Comparison of ENCODE assay signal across 9 cellular contexts in the genomic region with DNA sequence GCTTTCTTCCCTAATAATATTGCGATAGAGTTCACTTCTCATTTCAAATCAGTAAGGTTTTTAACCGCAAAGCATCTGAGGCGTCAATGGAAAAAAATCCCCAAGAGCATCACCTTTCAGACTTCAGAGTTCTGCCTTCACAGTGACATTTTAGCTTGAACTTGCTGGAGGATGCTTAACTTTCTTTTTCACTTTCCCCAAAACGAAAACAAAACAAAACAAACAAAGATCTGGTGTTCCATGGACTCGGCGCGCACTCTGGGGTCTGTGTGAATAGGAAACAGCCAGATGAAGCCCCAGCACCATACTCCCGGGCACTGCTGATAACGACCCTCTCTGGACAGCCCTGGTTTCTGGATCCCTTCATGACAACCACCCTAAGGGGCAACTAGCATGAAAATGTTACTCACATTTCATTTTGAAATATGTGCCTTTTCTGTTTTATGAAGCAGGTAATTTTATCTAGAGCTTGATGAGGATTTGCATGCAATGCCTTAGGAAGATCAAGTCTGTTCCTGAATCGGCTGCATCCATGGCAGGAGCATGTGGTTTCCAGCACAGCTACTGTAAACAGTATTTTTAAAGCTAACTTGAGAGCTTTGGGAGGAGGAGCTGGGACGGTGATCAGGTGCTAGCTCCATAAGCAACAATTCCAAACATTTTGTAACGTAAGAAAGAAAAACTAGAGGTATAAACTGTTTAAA. TPM values are rescaled to one million over a fixed set of nuclear protein-coding genes. Genes with fewer than 3 reads are reported as not detected.
DNase-seq lines count a peak whose midpoint lies in the region; ATAC-seq and TF ChIP-seq lines count a peak whose summit lies in the region.
"Had no signal": no experiment of that assay in that cellular context is flagged by ENCODE, and none has a peak within 500 bp of the region (broad histone marks: within the 10 kb centered on the region; RNA-seq: fewer than 3 reads in every experiment).

No MANE protein-coding gene starts in this region.

- no peaks in the 10 kb centered on the region for H3K4me1 ChIP-seq in breast epithelium
- H3K4me1 ChIP-seq in OCI-LY3 (ENCODE audit: low read length) = peaks cover 21% of the 10 kb centered on the region

- H3K27ac ChIP-seq in breast epithelium (peak overlapping the region in 1 of 2 donors; percentile 55), OCI-LY3 (ENCODE audit: low read length) (peak overlapping the region; percentile 50)

- no peaks in the 10 kb centered on the region for H3K27me3 Mint-ChIP-seq in MCF 10A (ENCODE audit: insufficient read depth, unreplicated experiment)
- H3K27me3 Mint-ChIP-seq in stimulated activated naive CD8-positive, alpha-beta T cell treated with anti-CD3 and anti-CD28 coated beads, Interleukin-15, amount 100 ng/mL, for 72 hours = no peaks in the 10 kb centered on the region

- peak overlapping the region; percentile 86 for H3K4me2 ChIP-seq in OCI-LY3 (ENCODE audit: low read length)

- POLR2A ChIA-PET in MCF 10A (lab: Yijun Ruan, JAX) = interaction anchor here (1.1 to 3.1 kb wide), 3 partner anchors 15 to 85 kb away, joined by 3 to 12 read pairs (median 4); a partner anchor contains a TSS

- CTCF ChIA-PET in MCF 10A (lab: Yijun Ruan, JAX) = interaction anchor here (0.5 to 0.7 kb wide), 2 partner anchors 199 to 1101 kb away, joined by 3 read pairs; no protein-coding TSS in a partner anchor

- no peak for TF ChIP-seq POLR2A in breast epithelium (IDR thresholded peaks at IDR 0.05)

- H2AFZ ChIP-seq in OCI-LY3 (ENCODE audit: low read depth, low read length) = peak overlapping the region; percentile 43; the same call in 1 of the 2 replicates

- BruUV-seq in MCF 10A (replicated peaks; lab: Mats Ljungman, UMichigan) = no TSS peak

- no peaks in the 10 kb centered on the region for H3K9me3 ChIP-seq in breast epithelium
- no peaks in the 10 kb centered on the region for H3K9me3 ChIP-seq in OCI-LY3 (ENCODE audit: insufficient read depth, low read length)

- DNase-seq in MCF 10A (ENCODE audit: unreplicated experiment) (no peak), breast epithelium (ENCODE audit: low spot score in 2 of 2) (no peak), epithelial cell of proximal tubule (ENCODE audit: low read depth) (no peak), NCI-H774 (lab: John Stamatoyannopoulos, UW) (no peak), NOMO-1 (lab: John Stamatoyannopoulos, UW; ENCODE audit: unreplicated experiment in 2 of 2) (no peak)
- DNase-seq in stimulated activated naive CD8-positive, alpha-beta T cell treated with anti-CD3 and anti-CD28 coated beads, Interleukin-15, amount 100 ng/mL, for 72 hours = no peak

- peaks cover 60% of the 10 kb centered on the region for H3K36me3 Mint-ChIP-seq in MCF 10A (ENCODE audit: insufficient read depth, unreplicated experiment)

- H4K20me1 ChIP-seq in OCI-LY3 (ENCODE audit: insufficient read depth, low read length) = no peaks in the 10 kb centered on the region

- TF ChIP-seq CTCF in MCF 10A (IDR thresholded peaks at IDR 0.05; ENCODE audit: unreplicated experiment) (no peak), breast epithelium (IDR thresholded peaks at IDR 0.05) (no peak), OCI-LY3 (IDR thresholded peaks at IDR 0.05; ENCODE audit: low read depth, low read length) (no peak), epithelial cell of proximal tubule (conservative IDR thresholded peaks at IDR 0.05; ENCODE audit: low read depth, low read length) (no peak)

- no peak for ATAC-seq in stimulated activated naive CD8-positive, alpha-beta T cell treated with anti-CD3 and anti-CD28 coated beads, Interleukin-15, amount 100 ng/mL, for 72 hours
- ATAC-seq in GM21528 (IDR thresholded peaks at IDR 0.05; ENCODE audit: low FRiP score, unreplicated experiment) = no peak
- ATAC-seq: left lobe of liver had no signal

- H3K4me1 Mint-ChIP-seq in MCF 10A (ENCODE audit: insufficient read depth, unreplicated experiment) = peaks cover 28% of the 10 kb centered on the region
- peaks cover 30% of the 10 kb centered on the region for H3K4me1 Mint-ChIP-seq in stimulated activated naive CD8-positive, alpha-beta T cell treated with anti-CD3 and anti-CD28 coated beads, Interleukin-15, amount 100 ng/mL, for 72 hours

- peak overlapping the region; percentile 23 for H3K27ac Mint-ChIP-seq in MCF 10A (ENCODE audit: low read depth, unreplicated experiment)
- peak overlapping the region; percentile 36 to 73 for H3K27ac Mint-ChIP-seq in stimulated activated naive CD8-positive, alpha-beta T cell treated with anti-CD3 and anti-CD28 coated beads, Interleukin-15, amount 100 ng/mL, for 72 hours

- no peaks in the 10 kb centered on the region for H3K9me3 Mint-ChIP-seq in MCF 10A (ENCODE audit: unreplicated experiment)
- no peaks in the 10 kb centered on the region for H3K9me3 Mint-ChIP-seq in stimulated activated naive CD8-positive, alpha-beta T cell treated with anti-CD3 and anti-CD28 coated beads, Interleukin-15, amount 100 ng/mL, for 72 hours

- H3K9ac ChIP-seq in OCI-LY3 (ENCODE audit: low read length) = no peak overlapping the region

- no peak overlapping the region for H3K4me3 Mint-ChIP-seq in MCF 10A (ENCODE audit: unreplicated experiment)
- H3K4me3 Mint-ChIP-seq in stimulated activated naive CD8-positive, alpha-beta T cell treated with anti-CD3 and anti-CD28 coated beads, Interleukin-15, amount 100 ng/mL, for 72 hours = peak overlapping the region; percentile 27 to 54

- H3K36me3 ChIP-seq in breast epithelium (no peaks in the 10 kb centered on the region), OCI-LY3 (replicated peaks; ENCODE audit: low read depth, low read length) (no peaks in the 10 kb centered on the region)

- H3K79me2 ChIP-seq in OCI-LY3 (ENCODE audit: low read length) = no peaks in the 10 kb centered on the region

- H3K27me3 ChIP-seq in breast epithelium (no peaks in the 10 kb centered on the region), OCI-LY3 (ENCODE audit: low read depth, low read length) (no peaks in the 10 kb centered on the region)

- intact Hi-C loops in MCF 10A (cut with micrococcal nuclease) (no loop called here), breast epithelium (cut with DNase I; ENCODE audit: low total_unique reads) (no loop called here)

- H3K4me3 ChIP-seq in breast epithelium (peak overlapping the region in 1 of 3 donors; percentile 31), OCI-LY3 (ENCODE audit: low read length) (peak overlapping the region; percentile 73), epithelial cell of proximal tubule (ENCODE audit: low read depth, low read length) (peak overlapping the region; percentile 27)

RNA-seq across cellular contexts. Expression of a gene that starts 44.5 kb away (rescaled TPM):
- total RNA-seq in MCF 10A (2022) = 5.3 and 5.8 TPM in 2 replicates
- total RNA-seq in breast epithelium = 10 to 100 TPM in 1 of 3 donors, 1 to 10 TPM in 2; 2.5 to 13.4 (median 2.6) TPM
- total RNA-seq in epithelial cell of proximal tubule = 0.07 and 0.12 TPM in 2 replicates
